Comparison of ENCODE assay signal across 12 cellular contexts in the genomic region with DNA sequence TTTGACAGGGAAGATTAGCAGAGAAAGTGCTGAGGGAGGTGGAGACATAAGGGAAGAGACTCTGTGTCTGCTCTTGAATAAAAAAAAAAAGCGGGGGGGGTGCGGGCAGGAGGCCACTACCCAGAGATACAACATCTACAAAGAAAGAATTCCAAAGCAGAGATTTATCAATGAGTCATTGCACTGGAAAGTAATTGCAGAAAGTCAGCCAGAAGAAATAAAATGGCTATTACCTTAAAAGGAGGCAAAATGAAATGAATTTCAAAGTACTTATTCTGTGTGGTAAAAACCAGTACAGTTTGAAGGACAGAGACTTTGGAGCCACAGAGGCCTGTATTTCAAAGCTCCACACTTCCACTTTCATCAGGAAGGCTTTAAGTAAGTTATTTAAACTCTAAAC.
A peak's percentile ranks its signal among the peaks of the same experiment; 100 is the strongest.
DNase-seq lines count a peak whose midpoint lies in the region; ATAC-seq, FAIRE-seq and TF ChIP-seq lines count a peak whose summit lies in the region.
"Had no signal": no experiment of that assay in that cellular context is flagged by ENCODE, and none has a peak within 500 bp of the region (broad histone marks: within the 10 kb centered on the region; RNA-seq: fewer than 3 reads in every experiment).

No MANE protein-coding gene starts in this region.

- H3K36me3 ChIP-seq in astrocyte (ENCODE audit: insufficient read depth, low read length) (no peaks in the 10 kb centered on the region), tibial artery (no peaks in the 10 kb centered on the region)

- H3K9me3 Mint-ChIP-seq in astrocyte (ENCODE audit: unreplicated experiment), result no peaks in the 10 kb centered on the region
- H3K9me3 Mint-ChIP-seq: activated naive CD4-positive, alpha-beta T cell treated with anti-CD3 and anti-CD28 coated beads for 36 hours had no signal

- H3K79me2 ChIP-seq in astrocyte (ENCODE audit: insufficient read depth, low read length), result no peaks in the 10 kb centered on the region

- peak overlapping the region; percentile 24 for H3K9ac ChIP-seq in astrocyte (ENCODE audit: low read length)

- peaks cover 33% of the 10 kb centered on the region for H3K4me1 ChIP-seq in astrocyte (ENCODE audit: insufficient read depth, low read length)
- H3K4me1 ChIP-seq in tibial artery, result peaks cover 0 to 39% (median 12%) of the 10 kb centered on the region in 4 donors

- H3K27me3 Mint-ChIP-seq in astrocyte (ENCODE audit: low read depth, unreplicated experiment), result peaks cover 2% of the 10 kb centered on the region

- H3K36me3 Mint-ChIP-seq in astrocyte (ENCODE audit: low read depth, unreplicated experiment), result no peaks in the 10 kb centered on the region

- no peak for ATAC-seq in HG03196 (IDR thresholded peaks at IDR 0.05; ENCODE audit: unreplicated experiment)
- ATAC-seq: HCT116 had no signal

- H2AFZ ChIP-seq in astrocyte (ENCODE audit: low read depth, low read length), result no peak overlapping the region

- peak overlapping the region; percentile 36 for H3K27ac Mint-ChIP-seq in astrocyte (ENCODE audit: unreplicated experiment)
- H3K27ac Mint-ChIP-seq: activated naive CD4-positive, alpha-beta T cell treated with anti-CD3 and anti-CD28 coated beads for 36 hours had no signal

- H4K20me1 ChIP-seq in astrocyte (ENCODE audit: insufficient read depth, low read length), result no peaks in the 10 kb centered on the region

- H3K4me2 ChIP-seq in astrocyte (ENCODE audit: low read length), result peak overlapping the region; percentile 70

- peak overlapping the region; percentile 55 for H3K4me3 Mint-ChIP-seq in astrocyte (ENCODE audit: unreplicated experiment)
- H3K4me3 Mint-ChIP-seq: activated naive CD4-positive, alpha-beta T cell treated with anti-CD3 and anti-CD28 coated beads for 36 hours had no signal

- no peak overlapping the region for H3K4me3 ChIP-seq in HL-60 (replicated peaks; ENCODE audit: insufficient read depth, low read length)
- no peak overlapping the region for H3K4me3 ChIP-seq in astrocyte (ENCODE audit: insufficient read depth, low read depth, low read length)
- H3K4me3 ChIP-seq in tibial artery, result no peak overlapping the region

- H3K9me3 ChIP-seq in astrocyte (ENCODE audit: insufficient read depth, low read depth, low read length) (no peaks in the 10 kb centered on the region), tibial artery (no peaks in the 10 kb centered on the region)

- TF ChIP-seq CTCF in HL-60 (IDR thresholded peaks at IDR 0.05; ENCODE audit: insufficient read depth, low read length), result no peak
- no peak for TF ChIP-seq CTCF in astrocyte (IDR thresholded peaks at IDR 0.05; ENCODE audit: insufficient read depth, low read depth, low read length)
- TF ChIP-seq CTCF in tibial artery (IDR thresholded peaks at IDR 0.05), result no peak

- intact Hi-C loops in tibial artery (cut with DNase I; ENCODE audit: low total_unique reads), result no loop called here

- FAIRE-seq in astrocyte (lab: Jason Lieb, UNC), result peak; percentile 43

- DNase-seq in HL-60 (ENCODE audit: low read depth in 1 of 2, low spot score in 1 of 2), result peak in 1 of 2 experiments; percentile 33
- peak; percentile 93 for DNase-seq in astrocyte (ENCODE audit: low read depth)
- DNase-seq in hepatic stellate cell (ENCODE audit: low spot score), result peak; percentile 24
- DNase-seq in tibial artery, result no peak
- DNase-seq in activated CD4-positive, alpha-beta T cell treated with anti-CD3 and anti-CD28 coated beads for 48 hours, result no peak
- DNase-seq in NCI-H128 (lab: John Stamatoyannopoulos, UW; ENCODE audit: unreplicated experiment), result no peak
- DNase-seq: activated naive CD4-positive, alpha-beta T cell treated with anti-CD3 and anti-CD28 coated beads for 36 hours; islet precursor cell; posterior cingulate gyrus; RPMI8226 had no signal

- peak overlapping the region; percentile 54 for H3K27ac ChIP-seq in HL-60 (replicated peaks)
- H3K27ac ChIP-seq in astrocyte (ENCODE audit: low read depth, low read length), result peak overlapping the region; percentile 57
- H3K27ac ChIP-seq in tibial artery, result peak overlapping the region; percentile 14 to 67

- peaks cover 20% of the 10 kb centered on the region for H3K4me1 Mint-ChIP-seq in astrocyte (ENCODE audit: low read depth, unreplicated experiment)

- no peaks in the 10 kb centered on the region for H3K27me3 ChIP-seq in HL-60 (ENCODE audit: insufficient read depth, poor library complexity, severe bottlenecking)
- H3K27me3 ChIP-seq in astrocyte (ENCODE audit: insufficient read depth, low read length), result no peaks in the 10 kb centered on the region
- no peaks in the 10 kb centered on the region for H3K27me3 ChIP-seq in tibial artery

Comparison
In these comparisons a context has a peak if more than half of its experiments do, and no peak if none do; other contexts are left out.
1. DNase-seq: peak in astrocyte (single experiment) and hepatic stellate cell (single experiment); none in tibial artery (0 of 2), activated CD4-positive, alpha-beta T cell treated with anti-CD3 and anti-CD28 coated beads for 48 hours (single experiment) and NCI-H128 (single experiment).
2. Peak in every context shown above with its lines, with median percentiles within 50 percentile points of each other: H3K27ac ChIP-seq.